Comparison of ENCODE assay signal across 16 cellular contexts in genomic region chr1:99764909-99765308, GRCh38. TPM values are rescaled to one million over a fixed set of nuclear protein-coding genes. Genes with fewer than 3 reads are reported as not detected.
DNase-seq lines count a peak whose midpoint lies in the region; ATAC-seq, FAIRE-seq and TF ChIP-seq lines count a peak whose summit lies in the region.
"Had no signal": no experiment of that assay in that cellular context is flagged by ENCODE, and none has a peak within 500 bp of the region (broad histone marks: within the 10 kb centered on the region; RNA-seq: fewer than 3 reads in every experiment).

No MANE protein-coding gene starts in this region.

- intact Hi-C loops in activated CD8-positive, alpha-beta T cell treated with anti-CD3 and anti-CD28 coated beads for 36 hours (cut with micrococcal nuclease), result no loop called here

- dilution Hi-C loops in keratinocyte (cut with MboI; ENCODE audit: extremely low pct_ligation_motif_present, low sequenced_read_pairs), result no loop called here

- no peaks in the 10 kb centered on the region for H3K36me3 Mint-ChIP-seq in activated CD4-positive, alpha-beta T cell treated with anti-CD3 and anti-CD28 coated beads, Interleukin-2, amount 10 ng/mL, durations not matched to agents 7 days and 5 days (ENCODE audit: low read depth)
- no peaks in the 10 kb centered on the region for H3K36me3 Mint-ChIP-seq in activated CD8-positive, alpha-beta T cell treated with anti-CD3 and anti-CD28 coated beads for 36 hours (ENCODE audit: low read depth)
- H3K36me3 Mint-ChIP-seq in activated CD4-positive, alpha-beta memory T cell treated with anti-CD3 and anti-CD28 coated beads, Interleukin-2, amount 10 ng/mL, durations not matched to agents 7 days and 5 days (ENCODE audit: low read depth), result no peaks in the 10 kb centered on the region

- no peak for TF ChIP-seq CTCF in activated CD8-positive, alpha-beta T cell treated with anti-CD3 and anti-CD28 coated beads for 36 hours (IDR thresholded peaks at IDR 0.05)
- TF ChIP-seq CTCF in keratinocyte (optimal IDR thresholded peaks at IDR 0.05 in 1 of 3, IDR thresholded peaks at IDR 0.05 in 1 of 3, conservative IDR thresholded peaks at IDR 0.05 in 1 of 3; ENCODE audit: extremely low read depth in 1 of 3, insufficient read depth in 2 of 3, low read length in 3 of 3), result no peak
- no peak for TF ChIP-seq CTCF in smooth muscle cell (IDR thresholded peaks at IDR 0.05; ENCODE audit: borderline replicate concordance, insufficient read depth, poor library complexity, severe bottlenecking)

- H3K4me2 ChIP-seq in keratinocyte (ENCODE audit: control insufficient read depth, extremely low read depth, insufficient read depth, low read depth, low read length) (peak overlapping the region; percentile 72), smooth muscle cell (peak overlapping the region; percentile 34)
- H3K4me2 ChIP-seq: SK-N-SH had no signal

- no peak for DNase-seq in activated CD4-positive, alpha-beta T cell treated with anti-CD3 and anti-CD28 coated beads, Interleukin-2, amount 10 ng/mL, durations not matched to agents 7 days and 5 days
- no peak for DNase-seq in activated CD4-positive, alpha-beta T cell treated with anti-CD3 and anti-CD28 coated beads, Interleukin-2, amount 50 U/mL, for 48 hours
- no peak for DNase-seq in activated CD8-positive, alpha-beta T cell treated with anti-CD3 and anti-CD28 coated beads for 36 hours
- DNase-seq in keratinocyte (ENCODE audit: low read depth, low spot score) (no peak), smooth muscle cell (lab: John Stamatoyannopoulos, UW; ENCODE audit: unreplicated experiment) (no peak), C1 segment of cervical spinal cord (lab: John Stamatoyannopoulos, UW) (no peak), amygdala (lab: John Stamatoyannopoulos, UW) (no peak)
- no peak for DNase-seq in activated CD4-positive, alpha-beta memory T cell treated with anti-CD3 and anti-CD28 coated beads, Interleukin-2, amount 10 ng/mL, durations not matched to agents 7 days and 5 days
- DNase-seq: activated naive CD4-positive, alpha-beta T cell; effector memory CD8-positive, alpha-beta T cell; foreskin melanocyte; NCI-H1694; posterior cingulate gyrus; SK-N-SH; stimulated activated CD4-positive, alpha-beta T cell treated with anti-CD3 and anti-CD28 coated beads, Interleukin-15, amount 100 ng/mL, for 24 hours; WERI-Rb-1 had no signal

- no peaks in the 10 kb centered on the region for H3K27me3 ChIP-seq in keratinocyte (ENCODE audit: control insufficient read depth, extremely low read depth, insufficient read depth, low read length)
- H3K27me3 ChIP-seq in smooth muscle cell (ENCODE audit: low read depth), result no peaks in the 10 kb centered on the region

- H3K9me3 ChIP-seq in keratinocyte (ENCODE audit: control insufficient read depth, low read depth, low read length) (no peaks in the 10 kb centered on the region), smooth muscle cell (replicated peaks; ENCODE audit: low read depth) (no peaks in the 10 kb centered on the region)
- H3K9me3 ChIP-seq: SK-N-SH had no signal

- H3K4me3 Mint-ChIP-seq in activated CD4-positive, alpha-beta T cell treated with anti-CD3 and anti-CD28 coated beads, Interleukin-2, amount 10 ng/mL, durations not matched to agents 7 days and 5 days, result peak overlapping the region; percentile 48
- peak overlapping the region; percentile 6 for H3K4me3 Mint-ChIP-seq in activated CD8-positive, alpha-beta T cell treated with anti-CD3 and anti-CD28 coated beads for 36 hours
- H3K4me3 Mint-ChIP-seq in activated CD4-positive, alpha-beta memory T cell treated with anti-CD3 and anti-CD28 coated beads, Interleukin-2, amount 10 ng/mL, durations not matched to agents 7 days and 5 days, result no peak overlapping the region
- H3K4me3 Mint-ChIP-seq: effector memory CD8-positive, alpha-beta T cell had no signal

- H3K36me3 ChIP-seq in keratinocyte (ENCODE audit: control insufficient read depth in 2 of 2, extremely low read depth in 1 of 2, insufficient read depth in 2 of 2, low read length in 2 of 2), result no peaks in the 10 kb centered on the region
- no peaks in the 10 kb centered on the region for H3K36me3 ChIP-seq in smooth muscle cell (ENCODE audit: low read depth)
- H3K36me3 ChIP-seq: WERI-Rb-1 had no signal

- H3K27ac Mint-ChIP-seq in activated CD4-positive, alpha-beta T cell treated with anti-CD3 and anti-CD28 coated beads, Interleukin-2, amount 10 ng/mL, durations not matched to agents 7 days and 5 days, result no peak overlapping the region
- H3K27ac Mint-ChIP-seq in activated CD8-positive, alpha-beta T cell treated with anti-CD3 and anti-CD28 coated beads for 36 hours, result no peak overlapping the region
- H3K27ac Mint-ChIP-seq in activated CD4-positive, alpha-beta memory T cell treated with anti-CD3 and anti-CD28 coated beads, Interleukin-2, amount 10 ng/mL, durations not matched to agents 7 days and 5 days, result no peak overlapping the region
- H3K27ac Mint-ChIP-seq: effector memory CD8-positive, alpha-beta T cell had no signal

- CTCF ChIA-PET in activated CD4-positive, alpha-beta T cell treated with anti-CD3 and anti-CD28 coated beads, Interleukin-2, amount 10 ng/mL, durations not matched to agents 7 days and 5 days (lab: Charles Lee), result interaction anchor here (0.6 kb wide), 1 partner anchor 205 kb away, joined by 3 read pairs; the partner anchor contains the start of gene SLC35A3
- CTCF ChIA-PET in activated CD8-positive, alpha-beta T cell treated with anti-CD3 and anti-CD28 coated beads for 36 hours (lab: Charles Lee), result interaction anchor here (2.0 kb wide), 1 partner anchor 10 kb away, joined by 9 read pairs; no protein-coding TSS in a partner anchor
- CTCF ChIA-PET in activated CD4-positive, alpha-beta memory T cell treated with anti-CD3 and anti-CD28 coated beads, Interleukin-2, amount 10 ng/mL, durations not matched to agents 7 days and 5 days (lab: Charles Lee), result no interaction called here

- POLR2A ChIA-PET in activated CD4-positive, alpha-beta T cell treated with anti-CD3 and anti-CD28 coated beads, Interleukin-2, amount 10 ng/mL, durations not matched to agents 7 days and 5 days (lab: Charles Lee), result no interaction called here
- POLR2A ChIA-PET in activated CD8-positive, alpha-beta T cell treated with anti-CD3 and anti-CD28 coated beads for 36 hours (lab: Charles Lee), result interaction anchor here (1.2 kb wide), 1 partner anchor 13 kb away, joined by 3 read pairs; no protein-coding TSS in a partner anchor
- POLR2A ChIA-PET in activated CD4-positive, alpha-beta memory T cell treated with anti-CD3 and anti-CD28 coated beads, Interleukin-2, amount 10 ng/mL, durations not matched to agents 7 days and 5 days (lab: Charles Lee), result no interaction called here

- no peak overlapping the region for H2AFZ ChIP-seq in keratinocyte (ENCODE audit: control insufficient read depth, low read length)
- no peak overlapping the region for H2AFZ ChIP-seq in smooth muscle cell (ENCODE audit: low read depth)

- H3F3A ChIP-seq in smooth muscle cell (ENCODE audit: low read depth), result no peaks in the 10 kb centered on the region

- no peaks in the 10 kb centered on the region for H3K9me1 ChIP-seq in keratinocyte (ENCODE audit: control insufficient read depth, extremely low read depth, insufficient read depth, low read length)

- 100% methylated on average over 1 of the region's 1 CpG for WGBS in smooth muscle cell (ENCODE audit: low lambda C conversion rate)

- H3K27ac ChIP-seq in keratinocyte (ENCODE audit: control insufficient read depth, insufficient read depth, low read length) (peak overlapping the region; percentile 63), smooth muscle cell (ENCODE audit: low read depth) (peak overlapping the region; percentile 77)
- H3K27ac ChIP-seq: WERI-Rb-1 had no signal

- H3K79me2 ChIP-seq in keratinocyte (ENCODE audit: control insufficient read depth, insufficient read depth, low read length), result peaks cover 5% of the 10 kb centered on the region
- peaks cover 9% of the 10 kb centered on the region for H3K79me2 ChIP-seq in smooth muscle cell (ENCODE audit: low read depth)

- no peaks in the 10 kb centered on the region for H3K9me3 Mint-ChIP-seq in activated CD4-positive, alpha-beta T cell treated with anti-CD3 and anti-CD28 coated beads, Interleukin-2, amount 10 ng/mL, durations not matched to agents 7 days and 5 days
- no peaks in the 10 kb centered on the region for H3K9me3 Mint-ChIP-seq in activated CD8-positive, alpha-beta T cell treated with anti-CD3 and anti-CD28 coated beads for 36 hours
- no peaks in the 10 kb centered on the region for H3K9me3 Mint-ChIP-seq in activated CD4-positive, alpha-beta memory T cell treated with anti-CD3 and anti-CD28 coated beads, Interleukin-2, amount 10 ng/mL, durations not matched to agents 7 days and 5 days
- H3K9me3 Mint-ChIP-seq: effector memory CD8-positive, alpha-beta T cell had no signal

- H3K4me1 ChIP-seq in keratinocyte (ENCODE audit: control insufficient read depth, extremely low read depth, insufficient read depth, low read length) (peaks cover 16% of the 10 kb centered on the region), smooth muscle cell (ENCODE audit: low read depth) (peaks cover 5% of the 10 kb centered on the region)

- H3K4me1 Mint-ChIP-seq in activated CD4-positive, alpha-beta T cell treated with anti-CD3 and anti-CD28 coated beads, Interleukin-2, amount 10 ng/mL, durations not matched to agents 7 days and 5 days, result peaks cover 17% of the 10 kb centered on the region
- H3K4me1 Mint-ChIP-seq in activated CD8-positive, alpha-beta T cell treated with anti-CD3 and anti-CD28 coated beads for 36 hours (ENCODE audit: low read depth), result peaks cover 9% of the 10 kb centered on the region
- H3K4me1 Mint-ChIP-seq in activated CD4-positive, alpha-beta memory T cell treated with anti-CD3 and anti-CD28 coated beads, Interleukin-2, amount 10 ng/mL, durations not matched to agents 7 days and 5 days, result peaks cover 12% of the 10 kb centered on the region

- no peak for FAIRE-seq in keratinocyte (lab: Jason Lieb, UNC)

- H3K9ac ChIP-seq in keratinocyte (ENCODE audit: control insufficient read depth, extremely low read depth, insufficient read depth, low read length), result peak overlapping the region; percentile 97
- H3K9ac ChIP-seq in smooth muscle cell (ENCODE audit: low read depth), result no peak overlapping the region
- H3K9ac ChIP-seq: SK-N-SH had no signal

- peak overlapping the region in 2 of 3 experiments; percentile 21 to 26 for H3K4me3 ChIP-seq in keratinocyte (ENCODE audit: control insufficient read depth in 2 of 3, extremely low read depth in 1 of 3, insufficient read depth in 2 of 3, low read depth in 1 of 3, low read length in 3 of 3)
- H3K4me3 ChIP-seq in smooth muscle cell, result peak overlapping the region; percentile 65

- H3K27me3 Mint-ChIP-seq in activated CD4-positive, alpha-beta T cell treated with anti-CD3 and anti-CD28 coated beads, Interleukin-2, amount 10 ng/mL, durations not matched to agents 7 days and 5 days, result peaks cover 21% of the 10 kb centered on the region
- H3K27me3 Mint-ChIP-seq in activated CD8-positive, alpha-beta T cell treated with anti-CD3 and anti-CD28 coated beads for 36 hours, result peaks cover 5% of the 10 kb centered on the region
- H3K27me3 Mint-ChIP-seq in activated CD4-positive, alpha-beta memory T cell treated with anti-CD3 and anti-CD28 coated beads, Interleukin-2, amount 10 ng/mL, durations not matched to agents 7 days and 5 days, result peaks cover 20% of the 10 kb centered on the region

- ATAC-seq in activated CD8-positive, alpha-beta T cell treated with anti-CD3 and anti-CD28 coated beads for 36 hours, result no peak
- ATAC-seq: effector memory CD8-positive, alpha-beta T cell had no signal

- H4K20me1 ChIP-seq in keratinocyte (ENCODE audit: control insufficient read depth, extremely low read depth, insufficient read depth, low read length) (no peaks in the 10 kb centered on the region), smooth muscle cell (ENCODE audit: low read depth) (no peaks in the 10 kb centered on the region)

RNA-seq across cellular contexts. Expression of gene FRRS1, which starts 1.5 kb away (rescaled TPM):
- 1 to 10 TPM; 1.7 to 2.1 TPM for total RNA-seq in activated CD4-positive, alpha-beta T cell treated with anti-CD3 and anti-CD28 coated beads, Interleukin-2, amount 10 ng/mL, durations not matched to agents 7 days and 5 days
- total RNA-seq in activated CD8-positive, alpha-beta T cell treated with anti-CD3 and anti-CD28 coated beads for 36 hours, result 1 to 10 TPM; 4.0 to 4.2 TPM
- polyA plus RNA-seq in keratinocyte (8.6 to 13.0 TPM (median 11.2 TPM) in 3 replicates), smooth muscle cell (0.59 and 0.79 TPM in 2 replicates)
- polyA plus RNA-seq in keratinocyte (2011; ENCODE audit: low read depth), result 4.1 TPM
- 1.7 and 4.0 TPM in 2 replicates for polyA plus RNA-seq in keratinocyte (2011; cell fraction: cytosol; rRNA removed)
- 13.0 and 15.1 TPM in 2 replicates for polyA plus RNA-seq in keratinocyte (2011; cell fraction: nucleus; rRNA removed)
- polyA plus RNA-seq in keratinocyte (2012; ENCODE audit: low replicate concordance), result 6.7 and 8.3 TPM in 2 replicates
- 9.8 to 31.5 TPM (median 30.7 TPM) in 3 replicates for polyA minus RNA-seq in keratinocyte
- 11.1 TPM for polyA minus RNA-seq in keratinocyte (2011; cell fraction: cytosol; rRNA and poly(A)+ RNA removed)
- polyA minus RNA-seq in keratinocyte (2011; cell fraction: nucleus; rRNA and poly(A)+ RNA removed), result 26.3 and 37.2 TPM in 2 replicates
- 16.5 and 17.0 TPM in 2 replicates for total RNA-seq in smooth muscle cell
- total RNA-seq in activated CD4-positive, alpha-beta memory T cell treated with anti-CD3 and anti-CD28 coated beads, Interleukin-2, amount 10 ng/mL, durations not matched to agents 7 days and 5 days, result 1 to 10 TPM; 1.2 to 1.7 TPM
